In genomic region chr4:162782778-162783507, GRCh38 we compare ENCODE assay signal across 27 cellular contexts.
DNase-seq lines count a peak whose midpoint lies in the region; ATAC-seq, FAIRE-seq and TF ChIP-seq lines count a peak whose summit lies in the region.
"Had no signal": no experiment of that assay in that cellular context is flagged by ENCODE, and none has a peak within 500 bp of the region (broad histone marks: within the 10 kb centered on the region; RNA-seq: fewer than 3 reads in every experiment).

No MANE protein-coding gene starts in this region.

- H3K4ac ChIP-seq in H1 (replicated peaks; ENCODE audit: insufficient read length, low read depth, low read length): no peak overlapping the region

- FAIRE-seq in H1 (lab: Jason Lieb, UNC): no peak
- FAIRE-seq: colon had no signal

- TF ChIP-seq POLR2A in H1 (IDR thresholded peaks at IDR 0.05; ENCODE audit: control extremely low read depth in 1 of 2, low read depth in 2 of 2, low read length in 2 of 2): no peak

- no peak for TF ChIP-seq EP300 in H1 (IDR thresholded peaks at IDR 0.05; ENCODE audit: borderline replicate concordance in 1 of 2, low read depth in 2 of 2, low read length in 2 of 2)

- H3K18ac ChIP-seq in H1 (ENCODE audit: extremely low read depth, low read length): no peak overlapping the region; the same call in 1 of the 2 replicates

- H2BK15ac ChIP-seq in H1 (ENCODE audit: low read length): no peak overlapping the region

- H2BK12ac ChIP-seq in H1 (ENCODE audit: low read depth, low read length): no peak overlapping the region; the same call in 1 of the 2 replicates

- H3K4me3 Mint-ChIP-seq in neural progenitor cell (no peak overlapping the region), HFFc6 (no peak overlapping the region)
- H3K4me3 Mint-ChIP-seq: activated T-helper 17 cell treated with anti-CD3 and anti-CD28 coated beads, Interleukin-2, amount 50 U/mL, for 72 hours; mesothelial cell of epicardium; natural killer cell treated with Interleukin-12 subunit alpha and Interleukin-12 subunit beta and Interleukin-15 and Interleukin-18, amount 100 ng/mL, for 72 hours had no signal

- no peaks in the 10 kb centered on the region for H3K4me1 Mint-ChIP-seq in neural progenitor cell
- no peaks in the 10 kb centered on the region for H3K4me1 Mint-ChIP-seq in HFFc6 (ENCODE audit: low read depth)
- H3K4me1 Mint-ChIP-seq: activated T-helper 17 cell treated with anti-CD3 and anti-CD28 coated beads, Interleukin-2, amount 50 U/mL, for 72 hours; mesothelial cell of epicardium had no signal

- no peak overlapping the region for H2BK5ac ChIP-seq in H1 (ENCODE audit: low read depth, low read length)

- H3K79me2 ChIP-seq in H1 (ENCODE audit: control insufficient read depth in 1 of 2, insufficient read depth in 2 of 2, low read length in 2 of 2): no peaks in the 10 kb centered on the region
- no peaks in the 10 kb centered on the region for H3K79me2 ChIP-seq in neural progenitor cell (ENCODE audit: low read depth)
- H3K79me2 ChIP-seq: parathyroid adenoma had no signal

- DNase-seq in ELR (ENCODE audit: low read depth) (peak; percentile 8), H1 (ENCODE audit: low read depth in 1 of 2, low spot score in 2 of 2) (no peak), neural progenitor cell (ENCODE audit: low spot score) (no peak), GM10248 (ENCODE audit: extremely low spot score) (no peak), HFFc6 (no peak)
- no peak for DNase-seq in stimulated activated CD4-positive, alpha-beta T cell treated with anti-CD3 and anti-CD28 coated beads, Interleukin-1b, Interleukin-23, amount 100 ng/mL, for 48 hours
- DNase-seq: activated CD8-positive, alpha-beta memory T cell treated with anti-CD3 and anti-CD28 coated beads, Interleukin-2, amount 50 U/mL, for 4 hours; left lung; NCI-H1048; NCI-H187 treated with DMSO at 0.1 percent for 48 hours; NCI-H2227 treated with DMSO at 0.1 percent for 48 hours; Peyer's patch; stimulated activated CD4-positive, alpha-beta T cell treated with anti-CD3 and anti-CD28 coated beads, Interleukin-15, amount 100 ng/mL, for 24 hours; WERI-Rb-1 had no signal

- H3K23me2 ChIP-seq in H1 (ENCODE audit: low read depth, low read length): no peaks in the 10 kb centered on the region

- POLR2A ChIA-PET in H1 (lab: Charles Lee; ENCODE audit: partially characterized antibody): no interaction called here
- POLR2A ChIA-PET in GM10248 (lab: Yijun Ruan, JAX): no interaction called here

- ATAC-seq in SK-N-SH treated with all-trans-retinoic acid at 6 μM for 48 hours (peak; percentile 67), GM19397 (IDR thresholded peaks at IDR 0.05; ENCODE audit: unreplicated experiment) (no peak)
- ATAC-seq: activated naive CD4-positive, alpha-beta T cell treated with anti-CD3 and anti-CD28 coated beads, Interleukin-2, amount 50 U/mL, for 72 hours; activated T-helper 17 cell treated with anti-CD3 and anti-CD28 coated beads, Interleukin-2, amount 50 U/mL, for 72 hours; left lung; natural killer cell treated with Interleukin-12 subunit alpha and Interleukin-12 subunit beta and Interleukin-15 and Interleukin-18, amount 100 ng/mL, for 72 hours; sciatic nerve had no signal

- H3K9me3 Mint-ChIP-seq in neural progenitor cell (no peaks in the 10 kb centered on the region), HFFc6 (peaks cover 13% of the 10 kb centered on the region)
- H3K9me3 Mint-ChIP-seq: activated naive CD4-positive, alpha-beta T cell treated with anti-CD3 and anti-CD28 coated beads, Interleukin-2, amount 50 U/mL, for 72 hours; activated T-helper 17 cell treated with anti-CD3 and anti-CD28 coated beads, Interleukin-2, amount 50 U/mL, for 72 hours; mesothelial cell of epicardium had no signal

- H3K4me1 ChIP-seq in H1 (replicated peaks in 1 of 4; ENCODE audit: control insufficient read depth in 3 of 4, insufficient read depth in 4 of 4, low read length in 3 of 4) (no peaks in the 10 kb centered on the region), neural progenitor cell (peaks cover 6% of the 10 kb centered on the region)
- H3K4me1 ChIP-seq: ascending aorta, left lung, parathyroid adenoma, Peyer's patch, SJSA1 had no signal

- H3K27me3 Mint-ChIP-seq in neural progenitor cell (ENCODE audit: insufficient read depth, low read depth): no peaks in the 10 kb centered on the region
- no peaks in the 10 kb centered on the region for H3K27me3 Mint-ChIP-seq in HFFc6 (ENCODE audit: insufficient read depth)
- H3K27me3 Mint-ChIP-seq: activated T-helper 17 cell treated with anti-CD3 and anti-CD28 coated beads, Interleukin-2, amount 50 U/mL, for 72 hours; natural killer cell treated with Interleukin-12 subunit alpha and Interleukin-12 subunit beta and Interleukin-15 and Interleukin-18, amount 100 ng/mL, for 72 hours had no signal

- no peak overlapping the region for H3K14ac ChIP-seq in H1 (ENCODE audit: insufficient read length)

- H3K4me2 ChIP-seq in H1 (ENCODE audit: insufficient read depth in 1 of 2, low read depth in 2 of 2, low read length in 2 of 2) (no peak overlapping the region; a peak in 1 of 4 replicates), neural progenitor cell (no peak overlapping the region)
- H3K4me2 ChIP-seq: KMS-11 had no signal

- H3K56ac ChIP-seq in H1 (replicated peaks; ENCODE audit: insufficient read length, low read depth, low read length): no peak overlapping the region

- H3K9ac ChIP-seq in H1 (replicated peaks in 1 of 4; ENCODE audit: extremely low read depth in 1 of 4, low read depth in 3 of 4, low read length in 3 of 4): no peak overlapping the region
- H3K9ac ChIP-seq in neural progenitor cell: no peak overlapping the region
- H3K9ac ChIP-seq: BLaER1 treated with 17β-estradiol and CSF1 and Interleukin-3, amounts not matched to agents 10 nM and 100 nM; KMS-11; parathyroid adenoma had no signal

- H4K5ac ChIP-seq in H1 (ENCODE audit: insufficient read length, low read depth, low read length): no peak overlapping the region

- H2AK5ac ChIP-seq in H1 (ENCODE audit: low read depth, low read length): no peak overlapping the region

- H2BK20ac ChIP-seq in H1 (ENCODE audit: low read length): peak overlapping the region; percentile 67; the same call in 1 of the 2 replicates

- H3K23ac ChIP-seq in H1 (ENCODE audit: insufficient read length): no peak overlapping the region

- no peaks in the 10 kb centered on the region for H3K36me3 Mint-ChIP-seq in neural progenitor cell
- no peaks in the 10 kb centered on the region for H3K36me3 Mint-ChIP-seq in HFFc6 (ENCODE audit: low read depth)
- H3K36me3 Mint-ChIP-seq: activated naive CD4-positive, alpha-beta T cell treated with anti-CD3 and anti-CD28 coated beads, Interleukin-2, amount 50 U/mL, for 72 hours; mesothelial cell of epicardium; natural killer cell treated with Interleukin-12 subunit alpha and Interleukin-12 subunit beta and Interleukin-15 and Interleukin-18, amount 100 ng/mL, for 72 hours had no signal

- TF ChIP-seq CTCF in H1 (IDR thresholded peaks at IDR 0.05; ENCODE audit: control extremely low read depth in 1 of 3, insufficient read depth in 1 of 3, low read depth in 1 of 3, low read length in 3 of 3) (no peak), neural progenitor cell (IDR thresholded peaks at IDR 0.05) (no peak), GM10248 (IDR thresholded peaks at IDR 0.05; ENCODE audit: control extremely low read depth, extremely low read depth, low read depth, missing control alignments) (no peak), HFFc6 (IDR thresholded peaks at IDR 0.05) (no peak)

- peak overlapping the region; percentile 99 for H2AFZ ChIP-seq in H1 (ENCODE audit: low read length)
- peak overlapping the region; percentile 99 for H2AFZ ChIP-seq in neural progenitor cell (replicated peaks)
- H2AFZ ChIP-seq: parathyroid adenoma had no signal

- H3K27me3 ChIP-seq in H1 (replicated peaks in 1 of 4; ENCODE audit: control insufficient read depth in 3 of 4, extremely low read depth in 1 of 4, insufficient read depth in 3 of 4, low read length in 3 of 4): no peaks in the 10 kb centered on the region
- no peaks in the 10 kb centered on the region for H3K27me3 ChIP-seq in neural progenitor cell
- H3K27me3 ChIP-seq: ascending aorta; BLaER1 treated with 17β-estradiol and CSF1 and Interleukin-3, amounts not matched to agents 10 nM and 100 nM; left lung; Peyer's patch; SJSA1 had no signal

- no peak overlapping the region for H3K27ac Mint-ChIP-seq in neural progenitor cell
- no peak overlapping the region for H3K27ac Mint-ChIP-seq in HFFc6
- H3K27ac Mint-ChIP-seq: activated naive CD4-positive, alpha-beta T cell treated with anti-CD3 and anti-CD28 coated beads, Interleukin-2, amount 50 U/mL, for 72 hours; activated T-helper 17 cell treated with anti-CD3 and anti-CD28 coated beads, Interleukin-2, amount 50 U/mL, for 72 hours; mesothelial cell of epicardium; natural killer cell treated with Interleukin-12 subunit alpha and Interleukin-12 subunit beta and Interleukin-15 and Interleukin-18, amount 100 ng/mL, for 72 hours had no signal

- H3K4me3 ChIP-seq in H1 (ENCODE audit: extremely low read depth in 1 of 4, insufficient read depth in 2 of 4, low read depth in 3 of 4, low read length in 4 of 4): no peak overlapping the region
- H3K4me3 ChIP-seq in neural progenitor cell: no peak overlapping the region
- H3K4me3 ChIP-seq: ascending aorta; BLaER1 treated with 17β-estradiol and CSF1 and Interleukin-3, amounts not matched to agents 10 nM and 100 nM; left lung; Peyer's patch; SJSA1 had no signal

- CTCF ChIA-PET in H1 (lab: Charles Lee; ENCODE audit: partially characterized antibody) (interaction anchor here (0.6 to 2.5 kb wide), 6 partner anchors 9 to 563 kb away, joined by 3 to 7 read pairs (median 3); no protein-coding TSS in a partner anchor), GM10248 (lab: Yijun Ruan, JAX) (interaction anchor here (1.1 kb wide), 1 partner anchor 19 kb away, joined by 4 read pairs; no protein-coding TSS in a partner anchor)

- no peak overlapping the region for H3K27ac ChIP-seq in H1 (ENCODE audit: low read depth, low read length)
- no peak overlapping the region for H3K27ac ChIP-seq in neural progenitor cell
- H3K27ac ChIP-seq: ascending aorta; BLaER1 treated with 17β-estradiol and CSF1 and Interleukin-3, amounts not matched to agents 10 nM and 100 nM; KMS-11; left lung; parathyroid adenoma; Peyer's patch; SJSA1; WERI-Rb-1 had no signal

- 81% methylated on average over 7 of the region's 7 CpGs; no CpG with 5 or more reads in 1 of the 2 experiments for WGBS in H1 (ENCODE audit: extremely low coverage in 1 of 2, insufficient coverage in 1 of 2, insufficient read length in 1 of 2, insufficient replicate concordance in 2 of 2, low coverage in 1 of 2, low lambda C conversion rate in 2 of 2, missing lambda C conversion rate in 1 of 2), 2 experiments

- no peaks in the 10 kb centered on the region for H4K20me1 ChIP-seq in H1 (replicated peaks in 1 of 2; ENCODE audit: control insufficient read depth in 1 of 2, insufficient read depth in 2 of 2, low read length in 2 of 2)
- no peaks in the 10 kb centered on the region for H4K20me1 ChIP-seq in neural progenitor cell (ENCODE audit: low read depth)
- H4K20me1 ChIP-seq: BLaER1 treated with 17β-estradiol and CSF1 and Interleukin-3, amounts not matched to agents 10 nM and 100 nM had no signal

- H3F3A ChIP-seq in neural progenitor cell (ENCODE audit: low read depth): no peaks in the 10 kb centered on the region

- H3K79me1 ChIP-seq in H1 (ENCODE audit: low read depth, low read length): no peaks in the 10 kb centered on the region

- H4K91ac ChIP-seq in H1 (replicated peaks; ENCODE audit: insufficient read length, low read length): no peak overlapping the region

- no peak for TF ChIP-seq RAD21 in H1 (IDR thresholded peaks at IDR 0.05 in 1 of 2, conservative IDR thresholded peaks at IDR 0.05 in 1 of 2; ENCODE audit: low read depth in 2 of 2, low read length in 2 of 2)

- H4K8ac ChIP-seq in H1 (ENCODE audit: extremely low read depth, insufficient read depth, low read length): no peak overlapping the region

- H2BK120ac ChIP-seq in H1 (replicated peaks; ENCODE audit: low read depth, low read length): no peak overlapping the region

- H3K9me3 ChIP-seq in H1 (ENCODE audit: insufficient read depth in 2 of 2, low read depth in 1 of 2, low read length in 1 of 2) (no peaks in the 10 kb centered on the region), neural progenitor cell (ENCODE audit: low read depth) (no peaks in the 10 kb centered on the region)
- H3K9me3 ChIP-seq: ascending aorta; BLaER1 treated with 17β-estradiol and CSF1 and Interleukin-3, amounts not matched to agents 10 nM and 100 nM; left lung; Peyer's patch; SJSA1 had no signal

- H3K36me3 ChIP-seq in H1 (ENCODE audit: control insufficient read depth in 2 of 4, insufficient read depth in 4 of 4, low read length in 3 of 4) (no peaks in the 10 kb centered on the region), neural progenitor cell (no peaks in the 10 kb centered on the region)
- H3K36me3 ChIP-seq: ascending aorta; BLaER1 treated with 17β-estradiol and CSF1 and Interleukin-3, amounts not matched to agents 10 nM and 100 nM; left lung; Peyer's patch; SJSA1; WERI-Rb-1 had no signal
